ENCODE assay signal across 10 cellular contexts in the genomic region with DNA sequence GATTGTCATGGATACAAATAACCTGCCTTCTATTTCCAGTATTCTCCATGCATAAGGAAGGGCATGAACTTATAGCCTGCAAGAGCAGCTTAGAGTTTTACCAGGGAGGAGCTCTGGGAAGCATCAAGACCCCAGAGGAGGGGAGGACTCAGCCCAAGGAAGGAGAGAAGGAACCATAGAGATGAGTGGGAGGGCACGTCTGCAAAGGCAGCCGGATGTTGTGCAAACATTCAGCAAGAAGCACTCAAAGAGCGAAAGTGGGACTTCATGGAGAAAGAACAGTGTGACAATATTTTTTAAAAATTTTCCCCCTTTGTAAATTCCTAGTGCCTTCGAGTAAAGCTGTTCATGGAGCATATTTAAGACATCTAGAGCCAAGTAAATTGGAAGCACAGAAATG.
A peak's percentile ranks its signal among the peaks of the same experiment; 100 is the strongest.
DNase-seq lines count a peak whose midpoint lies in the region; ATAC-seq and TF ChIP-seq lines count a peak whose summit lies in the region.
"Had no signal": no experiment of that assay in that cellular context is flagged by ENCODE, and none has a peak within 500 bp of the region (broad histone marks: within the 10 kb centered on the region; RNA-seq: fewer than 3 reads in every experiment).

No MANE protein-coding gene starts in this region.

- H3K36me3 ChIP-seq in DND-41 (ENCODE audit: insufficient read depth, low read length) (no peaks in the 10 kb centered on the region), thyroid gland (no peaks in the 10 kb centered on the region)

- TF ChIP-seq CTCF in DND-41 (IDR thresholded peaks at IDR 0.05; ENCODE audit: borderline replicate concordance, extremely low read depth, low read length, poor library complexity, severe bottlenecking) (no peak), thyroid gland (IDR thresholded peaks at IDR 0.05) (no peak)

- H3K4me1 ChIP-seq in DND-41 (ENCODE audit: insufficient read depth, low read length) (peaks cover 74% of the 10 kb centered on the region), thyroid gland (peaks cover 0 to 10% of the 10 kb centered on the region in 2 donors)

- peaks cover 6% of the 10 kb centered on the region for H3K36me3 Mint-ChIP-seq in activated naive CD8-positive, alpha-beta T cell
- peaks cover 7% of the 10 kb centered on the region for H3K36me3 Mint-ChIP-seq in natural killer cell treated with Interleukin-12 subunit alpha and Interleukin-12 subunit beta and Interleukin-15 and Interleukin-18, amount 100 ng/mL, for 72 hours

- peaks cover 78% of the 10 kb centered on the region for H3K4me1 Mint-ChIP-seq in activated naive CD8-positive, alpha-beta T cell (ENCODE audit: low read depth)
- H3K4me1 Mint-ChIP-seq in natural killer cell treated with Interleukin-12 subunit alpha and Interleukin-12 subunit beta and Interleukin-15 and Interleukin-18, amount 100 ng/mL, for 72 hours (ENCODE audit: low read depth in 2 of 2), result peaks cover 52 to 67% of the 10 kb centered on the region in 2 donors

- DNase-seq in DND-41, result peak; percentile 61
- peak; percentile 26 for DNase-seq in OCI-M1 (lab: John Stamatoyannopoulos, UW)
- peak; percentile 67 for DNase-seq in natural killer cell treated with Interleukin-12 subunit alpha and Interleukin-12 subunit beta and Interleukin-15 and Interleukin-18, amount 100 ng/mL, for 72 hours (ENCODE audit: low spot score)
- DNase-seq in COLO829 (ENCODE audit: low spot score), result no peak
- no peak for DNase-seq in islet precursor cell
- no peak for DNase-seq in thyroid gland
- DNase-seq in NCI-H1092 (lab: John Stamatoyannopoulos, UW), result no peak
- DNase-seq: IMR-90, NCI-H82 had no signal

- H3K4me3 Mint-ChIP-seq in activated naive CD8-positive, alpha-beta T cell, result peak overlapping the region; percentile 76
- peak overlapping the region; percentile 80 for H3K4me3 Mint-ChIP-seq in natural killer cell treated with Interleukin-12 subunit alpha and Interleukin-12 subunit beta and Interleukin-15 and Interleukin-18, amount 100 ng/mL, for 72 hours

- peaks cover 9% of the 10 kb centered on the region for H3K9me3 Mint-ChIP-seq in activated naive CD8-positive, alpha-beta T cell (ENCODE audit: low read depth)
- peaks cover 4% of the 10 kb centered on the region for H3K9me3 Mint-ChIP-seq in natural killer cell treated with Interleukin-12 subunit alpha and Interleukin-12 subunit beta and Interleukin-15 and Interleukin-18, amount 100 ng/mL, for 72 hours

- H3K27me3 ChIP-seq in DND-41 (ENCODE audit: insufficient read depth, low read length, poor library complexity), result no peaks in the 10 kb centered on the region
- H3K27me3 ChIP-seq in thyroid gland, result no peaks in the 10 kb centered on the region

- H4K20me1 ChIP-seq in DND-41 (ENCODE audit: insufficient read depth, low read length), result no peaks in the 10 kb centered on the region

- peak overlapping the region; percentile 52 for H3K9ac ChIP-seq in DND-41 (ENCODE audit: low read depth, low read length)

- peak; percentile 56 for ATAC-seq in DND-41 (ENCODE audit: insufficient read depth, low read depth)
- ATAC-seq in natural killer cell treated with Interleukin-12 subunit alpha and Interleukin-12 subunit beta and Interleukin-15 and Interleukin-18, amount 100 ng/mL, for 72 hours, result peak; percentile 19 to 48

- peak overlapping the region; percentile 73 for H2AFZ ChIP-seq in DND-41 (ENCODE audit: low read depth, low read length)

- intact Hi-C loops in thyroid gland (cut with DNase I), result no loop called here

- peak overlapping the region; percentile 59 for H3K4me2 ChIP-seq in DND-41 (ENCODE audit: insufficient read depth, low read length)

- no peaks in the 10 kb centered on the region for H3K9me3 ChIP-seq in DND-41 (ENCODE audit: insufficient read depth, low read length, severe bottlenecking)
- no peaks in the 10 kb centered on the region for H3K9me3 ChIP-seq in thyroid gland

- peak overlapping the region in 1 of 2 experiments; percentile 33; a peak in 3 of 4 replicates for H3K4me3 ChIP-seq in DND-41 (ENCODE audit: low read depth in 1 of 2, low read length in 2 of 2)
- no peak overlapping the region for H3K4me3 ChIP-seq in thyroid gland (replicated peaks in 1 of 3)

- WGBS in thyroid gland, 2 donors, result 65 to 66% methylated on average over 4 of the region's 4 CpGs

- H3K27ac ChIP-seq in DND-41 (ENCODE audit: low read length) (peak overlapping the region; percentile 83), thyroid gland (no peak overlapping the region)

- H3K27ac Mint-ChIP-seq in activated naive CD8-positive, alpha-beta T cell, result peak overlapping the region; percentile 94
- peak overlapping the region; percentile 94 to 99 for H3K27ac Mint-ChIP-seq in natural killer cell treated with Interleukin-12 subunit alpha and Interleukin-12 subunit beta and Interleukin-15 and Interleukin-18, amount 100 ng/mL, for 72 hours

- TF ChIP-seq POLR2A in thyroid gland (IDR thresholded peaks at IDR 0.05), result no peak

- H3K79me2 ChIP-seq in DND-41 (ENCODE audit: insufficient read depth, low read length), result no peaks in the 10 kb centered on the region

- no peaks in the 10 kb centered on the region for H3K27me3 Mint-ChIP-seq in activated naive CD8-positive, alpha-beta T cell
- H3K27me3 Mint-ChIP-seq in natural killer cell treated with Interleukin-12 subunit alpha and Interleukin-12 subunit beta and Interleukin-15 and Interleukin-18, amount 100 ng/mL, for 72 hours, result no peaks in the 10 kb centered on the region

Comparison
In these comparisons a context has a peak if more than half of its experiments do, and no peak if none do; other contexts are left out.
1. DNase-seq: peak in DND-41 (single experiment), OCI-M1 (single experiment) and natural killer cell treated with Interleukin-12 subunit alpha and Interleukin-12 subunit beta and Interleukin-15 and Interleukin-18, amount 100 ng/mL, for 72 hours (single experiment); none in COLO829 (single experiment), islet precursor cell (single experiment), thyroid gland (0 of 2) and NCI-H1092 (single experiment).